8 cellular contexts compared by ENCODE assay signal in the genomic region with DNA sequence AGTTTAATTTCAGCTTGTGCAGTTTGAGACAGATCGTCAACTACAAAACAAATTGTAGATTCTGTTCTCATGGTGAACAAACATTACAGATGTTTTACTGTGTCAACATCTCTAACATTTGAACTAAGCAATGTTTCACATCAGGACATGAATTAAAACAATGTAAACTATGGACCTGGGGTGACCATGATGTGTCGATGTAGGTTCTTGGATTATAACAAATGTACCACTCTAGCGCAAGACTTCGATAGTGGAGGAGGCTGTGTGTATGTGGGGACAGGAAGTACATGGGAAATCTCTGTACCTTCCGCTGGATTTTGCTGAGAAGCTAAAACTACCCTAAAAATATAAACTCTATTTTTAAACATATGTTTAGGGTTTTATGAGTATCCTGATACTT. TPM values are rescaled to one million over a fixed set of nuclear protein-coding genes. Genes with fewer than 3 reads are reported as not detected.
DNase-seq lines count a peak whose midpoint lies in the region; ATAC-seq, FAIRE-seq and TF ChIP-seq lines count a peak whose summit lies in the region.

No MANE protein-coding gene starts in this region.

- TF ChIP-seq POLR2A in endothelial cell of umbilical vein (IDR thresholded peaks at IDR 0.05; ENCODE audit: low read depth, low read length) = no peak
- TF ChIP-seq POLR2A in ovary (IDR thresholded peaks at IDR 0.05) = no peak
- TF ChIP-seq POLR2A in body of pancreas (IDR thresholded peaks at IDR 0.05) = peak in 1 of 3 donors; percentile 9

- peak overlapping the region; percentile 85 for H3K4me2 ChIP-seq in SK-N-SH
- peak overlapping the region; percentile 91 for H3K4me2 ChIP-seq in endothelial cell of umbilical vein (ENCODE audit: insufficient read depth, low read length)
- peak overlapping the region; percentile 100 for H3K4me2 ChIP-seq in smooth muscle cell

- TF ChIP-seq EP300 in SK-N-SH (IDR thresholded peaks at IDR 0.05; ENCODE audit: borderline replicate concordance in 1 of 2, low read depth in 1 of 2, low read length in 1 of 2) = no peak
- no peak for TF ChIP-seq EP300 in ovary (IDR thresholded peaks at IDR 0.05)

- POLR2A ChIA-PET in SK-N-SH (lab: Yijun Ruan, JAX) (no interaction called here), endothelial cell of umbilical vein (lab: Charles Lee) (interaction anchor here (0.9 kb wide), 1 partner anchor 60 kb away, joined by 4 read pairs; no protein-coding TSS in a partner anchor)

- no peak for TF ChIP-seq CTCF in SK-N-SH (IDR thresholded peaks at IDR 0.05)
- TF ChIP-seq CTCF in endothelial cell of umbilical vein (IDR thresholded peaks at IDR 0.05; ENCODE audit: extremely low read depth in 1 of 2, insufficient read depth in 1 of 2, low read depth in 1 of 2, low read length in 2 of 2) = no peak
- TF ChIP-seq CTCF in smooth muscle cell (IDR thresholded peaks at IDR 0.05; ENCODE audit: borderline replicate concordance, insufficient read depth, poor library complexity, severe bottlenecking) = no peak
- TF ChIP-seq CTCF in ovary (IDR thresholded peaks at IDR 0.05) = no peak
- no peak for TF ChIP-seq CTCF in body of pancreas (IDR thresholded peaks at IDR 0.05)

- no peaks in the 10 kb centered on the region for H3K36me3 ChIP-seq in SK-N-SH (replicated peaks in 1 of 2; ENCODE audit: control insufficient read depth in 1 of 2, insufficient read depth in 2 of 2, low read length in 1 of 2)
- H3K36me3 ChIP-seq in endothelial cell of umbilical vein (ENCODE audit: control insufficient read depth in 2 of 2, extremely low read depth in 1 of 2, insufficient read depth in 2 of 2, low read length in 2 of 2) = no peaks in the 10 kb centered on the region
- H3K36me3 ChIP-seq in smooth muscle cell (ENCODE audit: low read depth) = no peaks in the 10 kb centered on the region
- no peaks in the 10 kb centered on the region for H3K36me3 ChIP-seq in ovary
- no peaks in the 10 kb centered on the region for H3K36me3 ChIP-seq in body of pancreas (replicated peaks in 1 of 2; ENCODE audit: insufficient read depth in 1 of 2, low read depth in 2 of 2)

- H3K4me1 ChIP-seq in SK-N-SH (ENCODE audit: control insufficient read depth in 1 of 2, insufficient read depth in 2 of 2, low read depth in 1 of 2, low read length in 1 of 2) (peaks cover 2 to 5% of the 10 kb centered on the region in 2 experiments; a peak in 3 of 4 replicates), endothelial cell of umbilical vein (ENCODE audit: control insufficient read depth, extremely low read depth, insufficient read depth, low read length) (peaks cover 16% of the 10 kb centered on the region), smooth muscle cell (ENCODE audit: low read depth) (peaks cover 10% of the 10 kb centered on the region), ovary (ENCODE audit: insufficient read depth) (peaks cover 1% of the 10 kb centered on the region), body of pancreas (peaks cover 34% of the 10 kb centered on the region)

- intact Hi-C loops in endothelial cell of umbilical vein (cut with micrococcal nuclease) (loop anchor here (1.0 kb wide), 1 partner anchor 18 kb away; no protein-coding TSS in a partner anchor), ovary (cut with DNase I) (loop anchor here in 2 of 4 donors (2.0 kb wide), 2 partner anchors 17 to 19 kb away; partner anchors contain the start of gene HIVEP2 (in 1 of the 2)), body of pancreas (cut with DNase I) (no loop called here)

- no peak overlapping the region for H3K4me3 ChIP-seq in SK-N-SH (ENCODE audit: low read depth in 2 of 2, low read length in 1 of 2)
- H3K4me3 ChIP-seq in endothelial cell of umbilical vein (replicated peaks in 1 of 3; ENCODE audit: insufficient read depth in 1 of 3, low read depth in 1 of 3, low read length in 3 of 3) = no peak overlapping the region
- peak overlapping the region; percentile 87 for H3K4me3 ChIP-seq in smooth muscle cell
- H3K4me3 ChIP-seq in ovary = no peak overlapping the region
- H3K4me3 ChIP-seq in body of pancreas = no peak overlapping the region

- CTCF ChIA-PET in SK-N-SH (lab: Yijun Ruan, JAX) (interaction anchor here (0.9 to 2.6 kb wide), 3 partner anchors 14 to 500 kb away, joined by 3 to 8 read pairs (median 3); no protein-coding TSS in a partner anchor), endothelial cell of umbilical vein (lab: Charles Lee) (interaction anchor here (1.2 to 2.8 kb wide), 4 partner anchors 15 to 499 kb away, joined by 3 to 13 read pairs (median 6); no protein-coding TSS in a partner anchor)

- H4K20me1 ChIP-seq in SK-N-SH (ENCODE audit: insufficient read depth) (no peaks in the 10 kb centered on the region), endothelial cell of umbilical vein (replicated peaks; ENCODE audit: control insufficient read depth, extremely low read depth, insufficient read depth, low read length) (no peaks in the 10 kb centered on the region), smooth muscle cell (ENCODE audit: low read depth) (peaks cover 62% of the 10 kb centered on the region)

- no peaks in the 10 kb centered on the region for H3K27me3 ChIP-seq in SK-N-SH (ENCODE audit: insufficient read depth)
- no peaks in the 10 kb centered on the region for H3K27me3 ChIP-seq in endothelial cell of umbilical vein (ENCODE audit: control insufficient read depth in 2 of 2, insufficient read depth in 2 of 2, low read length in 2 of 2)
- no peaks in the 10 kb centered on the region for H3K27me3 ChIP-seq in smooth muscle cell (ENCODE audit: low read depth)
- no peaks in the 10 kb centered on the region for H3K27me3 ChIP-seq in ovary
- H3K27me3 ChIP-seq in body of pancreas = no peaks in the 10 kb centered on the region

- H2AFZ ChIP-seq in SK-N-SH (ENCODE audit: low read depth) = 0 out of 2 replicates have a peak overlapping the region, but pooled peaks have one; percentile 88
- H2AFZ ChIP-seq in endothelial cell of umbilical vein (ENCODE audit: low read depth, low read length) = no peak overlapping the region
- H2AFZ ChIP-seq in smooth muscle cell (ENCODE audit: low read depth) = no peak overlapping the region

- ATAC-seq in SK-N-SH treated with all-trans-retinoic acid at 6 μM for 48 hours (no peak; the same call in 2 of the 3 replicates), body of pancreas (no peak)

- no peak for TF ChIP-seq RAD21 in SK-N-SH (IDR thresholded peaks at IDR 0.05; ENCODE audit: low read length)

- DNase-seq in SK-N-SH (no peak), RPMI7951 (ENCODE audit: low read depth) (peak; percentile 22), endothelial cell of umbilical vein (ENCODE audit: low read depth, low spot score) (no peak), smooth muscle cell (lab: John Stamatoyannopoulos, UW; ENCODE audit: unreplicated experiment) (no peak), ovary (no peak), NCI-H2227 treated with DMSO at 0.1 percent for 48 hours (lab: John Stamatoyannopoulos, UW) (no peak), body of pancreas (no peak)

- H3K9me3 ChIP-seq in SK-N-SH = no peaks in the 10 kb centered on the region
- no peaks in the 10 kb centered on the region for H3K9me3 ChIP-seq in endothelial cell of umbilical vein (replicated peaks; ENCODE audit: control insufficient read depth, insufficient read depth, low read length)
- H3K9me3 ChIP-seq in smooth muscle cell (replicated peaks; ENCODE audit: low read depth) = no peaks in the 10 kb centered on the region
- no peaks in the 10 kb centered on the region for H3K9me3 ChIP-seq in ovary
- no peaks in the 10 kb centered on the region for H3K9me3 ChIP-seq in body of pancreas

- peaks cover 9% of the 10 kb centered on the region for H3F3A ChIP-seq in SK-N-SH (replicated peaks; ENCODE audit: insufficient read depth)
- no peaks in the 10 kb centered on the region for H3F3A ChIP-seq in smooth muscle cell (ENCODE audit: low read depth)

- H3K9me1 ChIP-seq in endothelial cell of umbilical vein (replicated peaks; ENCODE audit: control insufficient read depth, extremely low read depth, insufficient read depth, low read length) = no peaks in the 10 kb centered on the region

- BruUV-seq in endothelial cell of umbilical vein (replicated peaks; lab: Mats Ljungman, UMichigan) = no TSS peak

- peaks cover 62% of the 10 kb centered on the region for H3K79me2 ChIP-seq in SK-N-SH (ENCODE audit: insufficient read depth)
- no peaks in the 10 kb centered on the region for H3K79me2 ChIP-seq in endothelial cell of umbilical vein (ENCODE audit: control insufficient read depth, insufficient read depth, low read length)
- H3K79me2 ChIP-seq in smooth muscle cell (ENCODE audit: low read depth) = peaks cover 63% of the 10 kb centered on the region

- no peaks in the 10 kb centered on the region for H3K9me2 ChIP-seq in SK-N-SH

- FAIRE-seq in endothelial cell of umbilical vein (lab: Jason Lieb, UNC) = no peak

- H3K9ac ChIP-seq in SK-N-SH = peak overlapping the region; percentile 78; the same call in 1 of the 2 replicates
- H3K9ac ChIP-seq in endothelial cell of umbilical vein (replicated peaks; ENCODE audit: extremely low read depth, insufficient read depth, low read length) = peak overlapping the region; percentile 97
- no peak overlapping the region for H3K9ac ChIP-seq in smooth muscle cell (ENCODE audit: low read depth)

- 91% methylated on average over 5 of the region's 5 CpGs for WGBS in SK-N-SH (ENCODE audit: low lambda C conversion rate)
- WGBS in smooth muscle cell (ENCODE audit: low lambda C conversion rate) = 86% methylated on average over 5 of the region's 5 CpGs
- WGBS in ovary, 3 donors = 69% methylated on average over 5 of the region's 5 CpGs
- 50 to 69% methylated on average over 5 of the region's 5 CpGs for WGBS in body of pancreas, 2 donors

- dilution Hi-C loops in endothelial cell of umbilical vein (cut with MboI; ENCODE audit: extremely low pct_ligation_motif_present, low sequenced_read_pairs) = no loop called here

- peak overlapping the region in 1 of 2 experiments; percentile 74; a peak in 1 of 4 replicates for H3K27ac ChIP-seq in SK-N-SH (ENCODE audit: low read depth in 2 of 2, low read length in 1 of 2)
- no peak overlapping the region for H3K27ac ChIP-seq in endothelial cell of umbilical vein (ENCODE audit: insufficient read depth, low read depth, low read length)
- H3K27ac ChIP-seq in smooth muscle cell (ENCODE audit: low read depth) = no peak overlapping the region
- H3K27ac ChIP-seq in ovary = peak overlapping the region in 1 of 2 donors; percentile 90
- H3K27ac ChIP-seq in body of pancreas = peak overlapping the region in 2 of 4 donors; percentile 92 to 96

RNA-seq across cellular contexts. Expression of gene HIVEP2, which starts 17.1 kb away (rescaled TPM):
- 2.5 and 2.8 TPM in 2 replicates for polyA plus RNA-seq in SK-N-SH (2012; rRNA removed)
- polyA plus RNA-seq in SK-N-SH (2012; cell fraction: cytosol; rRNA removed) = 2.9 TPM in 2 replicates
- 5.1 and 6.3 TPM in 2 replicates for polyA plus RNA-seq in SK-N-SH (2012; cell fraction: nucleus; rRNA removed)
- total RNA-seq in RPMI7951 (2014; rRNA removed; shearing (Covaris generic)) = 7.3 and 8.8 TPM in 2 replicates
- total RNA-seq in endothelial cell of umbilical vein = 4.7 and 5.2 TPM in 2 replicates
- polyA plus RNA-seq in endothelial cell of umbilical vein = 0.86 and 1.3 TPM in 2 replicates
- polyA plus RNA-seq in endothelial cell of umbilical vein (2011; cell fraction: cytosol; rRNA removed) = 1.3 TPM in 2 replicates
- 2.4 and 2.9 TPM in 2 replicates for polyA plus RNA-seq in endothelial cell of umbilical vein (2011; cell fraction: nucleus; rRNA removed)
- 2.7 and 3.0 TPM in 2 replicates for polyA plus RNA-seq in endothelial cell of umbilical vein (2012)
- 4.3 and 4.9 TPM in 2 replicates for polyA minus RNA-seq in endothelial cell of umbilical vein
- 2.6 TPM for polyA minus RNA-seq in endothelial cell of umbilical vein (2011; cell fraction: cytosol; rRNA and poly(A)+ RNA removed)
- polyA minus RNA-seq in endothelial cell of umbilical vein (2011; cell fraction: nucleus; rRNA and poly(A)+ RNA removed) = 5.4 and 5.8 TPM in 2 replicates
- 11.7 and 12.5 TPM in 2 replicates for total RNA-seq in smooth muscle cell
- polyA plus RNA-seq in smooth muscle cell = 3.2 and 4.9 TPM in 2 replicates
- total RNA-seq in ovary = 10 to 100 TPM; 21.1 to 58.9 (median 32.9) TPM
- 10 to 100 TPM in 1 of 2 donors, 1 to 10 TPM in 1; 8.4 to 16.9 TPM for polyA plus RNA-seq in ovary
- 10 to 100 TPM; 11.2 to 16.5 TPM for total RNA-seq in body of pancreas
